In genomic region chr10:77846718-77847311, GRCh38 we compare ENCODE assay signal across 8 cellular contexts.
DNase-seq lines count a peak whose midpoint lies in the region; ATAC-seq and TF ChIP-seq lines count a peak whose summit lies in the region.

No MANE protein-coding gene starts in this region.

- TF ChIP-seq CTCF in AG04450 (IDR thresholded peaks at IDR 0.05; ENCODE audit: low read depth, low read length) = peak; percentile 97
- TF ChIP-seq CTCF in Peyer's patch (IDR thresholded peaks at IDR 0.05) = peak; percentile 70 to 95 (median 90)

- no CpG with 5 or more reads among the region's 21 CpGs for WGBS in neuronal stem cell (ENCODE audit: extremely low coverage in 2 of 2, insufficient read length in 2 of 2, insufficient replicate concordance in 1 of 2), 2 donors

- no peak overlapping the region for H2BK5ac ChIP-seq in neuronal stem cell (ENCODE audit: low read length)

- peaks cover 0 to 34% (median 3%) of the 10 kb centered on the region in 4 donors for H3K4me1 ChIP-seq in Peyer's patch
- H3K4me1 ChIP-seq in neuronal stem cell (ENCODE audit: control insufficient read depth in 2 of 2, insufficient read depth in 1 of 2, low read depth in 1 of 2, low read length in 2 of 2) = peaks cover 15 to 19% of the 10 kb centered on the region in 2 donors

- no peak overlapping the region for H3K4ac ChIP-seq in neuronal stem cell (ENCODE audit: low read length)

- H3K27me3 ChIP-seq in AG04450 (ENCODE audit: control insufficient read depth, insufficient read depth, low read length) (no peaks in the 10 kb centered on the region), Peyer's patch (no peaks in the 10 kb centered on the region), neuronal stem cell (ENCODE audit: control insufficient read depth in 3 of 3, insufficient read depth in 3 of 3, low read depth in 1 of 3, low read length in 3 of 3) (peaks cover 0 to 2% (median 0%) of the 10 kb centered on the region in 3 experiments)

- no peak overlapping the region for H2BK15ac ChIP-seq in neuronal stem cell (ENCODE audit: low read length)

- no peak for TF ChIP-seq POLR2A in Peyer's patch (IDR thresholded peaks at IDR 0.05)

- no peak overlapping the region for H3K9ac ChIP-seq in neuronal stem cell (ENCODE audit: low read depth, low read length, poor library complexity)

- H3K18ac ChIP-seq in neuronal stem cell (ENCODE audit: low read length) = peak overlapping the region; percentile 55

- peak overlapping the region; percentile 51 for H2AK5ac ChIP-seq in neuronal stem cell (ENCODE audit: low read depth, low read length)

- H3K9me3 ChIP-seq in AG04450 (ENCODE audit: control insufficient read depth, insufficient read depth, low read length) = no peaks in the 10 kb centered on the region; the same call in 1 of the 2 replicates
- H3K9me3 ChIP-seq in Peyer's patch = no peaks in the 10 kb centered on the region
- H3K9me3 ChIP-seq in neuronal stem cell (replicated peaks in 1 of 2; ENCODE audit: control insufficient read depth in 2 of 2, insufficient read depth in 1 of 2, low read depth in 1 of 2, low read length in 2 of 2) = no peaks in the 10 kb centered on the region

- peak overlapping the region; percentile 91 for H2AFZ ChIP-seq in neuronal stem cell (ENCODE audit: low read length)

- H3K4me3 ChIP-seq in AG04450 (ENCODE audit: low read depth, low read length) (no peak overlapping the region), Peyer's patch (no peak overlapping the region), neuronal stem cell (ENCODE audit: low read length in 2 of 2) (no peak overlapping the region)

- DNase-seq in AG04450 (ENCODE audit: low read depth, low spot score) = peak; percentile 51
- DNase-seq in HT1080 (ENCODE audit: low read depth) = peak; percentile 75
- DNase-seq in Peyer's patch = peak; percentile 58 to 87 (median 87)
- peak; percentile 38 for DNase-seq in activated T-helper 9 cell treated with anti-CD3 and anti-CD28 coated beads, Interleukin-2, amount 50 U/mL, for 16 hours (ENCODE audit: low read depth)
- peak; percentile 51 for DNase-seq in foreskin melanocyte
- DNase-seq in neuronal stem cell (ENCODE audit: low spot score) = peak; percentile 72
- DNase-seq in substantia nigra (lab: John Stamatoyannopoulos, UW) = peak in 48 of 49 donors; percentile 21 to 85 (median 69)

- no peak overlapping the region for H3K14ac ChIP-seq in neuronal stem cell (ENCODE audit: low read length)

- H3K79me1 ChIP-seq in neuronal stem cell (ENCODE audit: low read depth, low read length) = peaks cover 3% of the 10 kb centered on the region

- ATAC-seq in GM18868 (IDR thresholded peaks at IDR 0.05; ENCODE audit: unreplicated experiment) = peak; percentile 68

- POLR2A ChIA-PET in AG04450 (lab: Yijun Ruan, JAX) = interaction anchor here (1.0 kb wide), 1 partner anchor 79 kb away, joined by 3 read pairs; no protein-coding TSS in a partner anchor

- H4K8ac ChIP-seq in neuronal stem cell (ENCODE audit: low read depth, low read length) = no peak overlapping the region

- H3K4me2 ChIP-seq in neuronal stem cell (ENCODE audit: insufficient read depth, low read length, poor library complexity, severe bottlenecking) = no peak overlapping the region

- peak overlapping the region; percentile 39 for H3K27ac ChIP-seq in AG04450 (ENCODE audit: low read depth, low read length)
- peak overlapping the region in 2 of 4 donors; percentile 1 to 23 for H3K27ac ChIP-seq in Peyer's patch
- H3K27ac ChIP-seq in neuronal stem cell (replicated peaks; ENCODE audit: low read length) = no peak overlapping the region
- H3K27ac ChIP-seq in substantia nigra (ENCODE audit: low read depth, low read length, poor library complexity, severe bottlenecking) = peak overlapping the region; percentile 35

- no peak overlapping the region for H2BK120ac ChIP-seq in neuronal stem cell (ENCODE audit: low read depth, low read length)

- peak overlapping the region; percentile 73 for H4K91ac ChIP-seq in neuronal stem cell (ENCODE audit: low read depth, low read length, poor library complexity)

- CTCF ChIA-PET in AG04450 (lab: Charles Lee) = interaction anchor here (0.6 to 2.0 kb wide), 20 partner anchors 10 to 183 kb away, joined by 3 to 11 read pairs (median 4); partner anchors contain the start of gene POLR3A

- H3K23ac ChIP-seq in neuronal stem cell (ENCODE audit: low read depth, low read length, poor library complexity) = no peak overlapping the region

- no peak overlapping the region for H2BK12ac ChIP-seq in neuronal stem cell (ENCODE audit: low read length)

- H3K36me3 ChIP-seq in Peyer's patch (peaks cover 0 to 39% (median 0%) of the 10 kb centered on the region in 3 donors), neuronal stem cell (replicated peaks in 1 of 2; ENCODE audit: control insufficient read depth in 2 of 2, insufficient read depth in 2 of 2, low read length in 2 of 2) (peaks cover 13 to 58% of the 10 kb centered on the region in 2 donors)
